ENCODE assay signal across 1 cellular context in genomic region chr12:104137902-104138746, GRCh38.
A peak's percentile ranks its signal among the peaks of the same experiment; 100 is the strongest.
TF ChIP-seq lines count a peak whose summit lies in the region.

Gene NFYB, minus strand, starts transcription at chr12:104138210. Its CDS starts 2,757 bp downstream, at chr12:104135453.

TF ChIP-seq in HepG2, 621 proteins besides CTCF, POLR2A, EP300 and RAD21 (continued from another document and continues in another):
- TF ChIP-seq SRY (CRISPR knock-in tag; IDR thresholded peaks at IDR 0.05) (peak; percentile 50; the same call in 1 of the 2 replicates), ZNF709 (CRISPR knock-in tag; IDR thresholded peaks at IDR 0.05) (peak; percentile 76; the same call in 1 of the 2 replicates), BRD4 (CRISPR knock-in tag; IDR thresholded peaks at IDR 0.05) (0 out of 2 replicates have a peak, but pooled peaks have one; percentile 29), ZNF484 (CRISPR knock-in tag; IDR thresholded peaks at IDR 0.05; ENCODE audit: borderline replicate concordance, low read depth) (0 out of 2 replicates have a peak, but pooled peaks have one; percentile 54), MBNL3 (CRISPR knock-in tag; conservative IDR thresholded peaks at IDR 0.05) (no peak), RBM39 (IDR thresholded peaks at IDR 0.05; ENCODE audit: low read depth, low read length, poor library complexity, severe bottlenecking) (peak; percentile 22), PCBP1 (IDR thresholded peaks at IDR 0.05; ENCODE audit: borderline replicate concordance, low read depth, low read length) (0 out of 2 replicates have a peak, but pooled peaks have one; percentile 51), JARID2 (CRISPR knock-in tag; IDR thresholded peaks at IDR 0.05; ENCODE audit: insufficient replicate concordance) (no peak), BCL6 (CRISPR knock-in tag; IDR thresholded peaks at IDR 0.05) (0 out of 2 replicates have a peak, but pooled peaks have one; percentile 19), MXD3 (CRISPR knock-in tag; IDR thresholded peaks at IDR 0.05) (peak; percentile 92), MAZ (IDR thresholded peaks at IDR 0.05; ENCODE audit: borderline replicate concordance, low read depth, low read length) (peak; percentile 34; the same call in 1 of the 2 replicates), MAZ (CRISPR knock-in tag; IDR thresholded peaks at IDR 0.05; ENCODE audit: low read depth) (peak; percentile 55; the same call in 1 of the 2 replicates), UBTF (CRISPR knock-in tag; IDR thresholded peaks at IDR 0.05) (peak; percentile 43; the same call in 1 of the 2 replicates), ZNF7 (CRISPR knock-in tag; IDR thresholded peaks at IDR 0.05) (no peak), ZNF136 (CRISPR knock-in tag; IDR thresholded peaks at IDR 0.05; ENCODE audit: low read depth) (0 out of 2 replicates have a peak, but pooled peaks have one; percentile 40), PHF8 (CRISPR knock-in tag; IDR thresholded peaks at IDR 0.05) (peak; percentile 53), TGIF2 (CRISPR knock-in tag; IDR thresholded peaks at IDR 0.05) (0 out of 2 replicates have a peak, but pooled peaks have one; percentile 24), ZNF687 (CRISPR knock-in tag; IDR thresholded peaks at IDR 0.05) (peak; percentile 95), ZNF839 (CRISPR knock-in tag; IDR thresholded peaks at IDR 0.05; ENCODE audit: borderline replicate concordance) (no peak), POLR2AphosphoS5 (IDR thresholded peaks at IDR 0.05; ENCODE audit: low read depth, low read length) (peak; percentile 76), ZNF574 (CRISPR knock-in tag; IDR thresholded peaks at IDR 0.05) (peak; percentile 79), ZNF761 (CRISPR knock-in tag; conservative IDR thresholded peaks at IDR 0.05) (0 out of 2 replicates have a peak, but pooled peaks have one; percentile 11), ZNF292 (CRISPR knock-in tag; IDR thresholded peaks at IDR 0.05; ENCODE audit: borderline replicate concordance, low read depth) (peak; percentile 53; the same call in 1 of the 2 replicates), FOSL2 (CRISPR knock-in tag; IDR thresholded peaks at IDR 0.05) (peak; percentile 17; the same call in 1 of the 2 replicates), HES4 (CRISPR knock-in tag; IDR thresholded peaks at IDR 0.05; ENCODE audit: borderline replicate concordance) (0 out of 2 replicates have a peak, but pooled peaks have one; percentile 65), ZNF790 (CRISPR knock-in tag; IDR thresholded peaks at IDR 0.05; ENCODE audit: borderline replicate concordance) (0 out of 2 replicates have a peak, but pooled peaks have one; percentile 83), GZF1 (CRISPR knock-in tag; IDR thresholded peaks at IDR 0.05) (0 out of 2 replicates have a peak, but pooled peaks have one; percentile 50), GATAD1 (CRISPR knock-in tag; IDR thresholded peaks at IDR 0.05) (peak; percentile 58; the same call in 1 of the 2 replicates), RARA (CRISPR knock-in tag; IDR thresholded peaks at IDR 0.05) (peak; percentile 23; the same call in 1 of the 2 replicates), ZNF558 (CRISPR knock-in tag; IDR thresholded peaks at IDR 0.05; ENCODE audit: borderline replicate concordance) (peak; percentile 73; the same call in 1 of the 2 replicates), THAP11 (CRISPR knock-in tag; IDR thresholded peaks at IDR 0.05) (peak; percentile 73), RAD51 (IDR thresholded peaks at IDR 0.05; ENCODE audit: borderline replicate concordance) (no peak), SAFB2 (CRISPR knock-in tag; IDR thresholded peaks at IDR 0.05; ENCODE audit: borderline replicate concordance, low read depth) (peak; percentile 80; the same call in 1 of the 2 replicates), ZSCAN12 (CRISPR knock-in tag; IDR thresholded peaks at IDR 0.05) (no peak), XRCC5 (optimal IDR thresholded peaks at IDR 0.05; ENCODE audit: low read length) (peak; percentile 73), ETV6 (CRISPR knock-in tag; conservative IDR thresholded peaks at IDR 0.05) (no peak)
- TF ChIP-seq, protein P1, sequence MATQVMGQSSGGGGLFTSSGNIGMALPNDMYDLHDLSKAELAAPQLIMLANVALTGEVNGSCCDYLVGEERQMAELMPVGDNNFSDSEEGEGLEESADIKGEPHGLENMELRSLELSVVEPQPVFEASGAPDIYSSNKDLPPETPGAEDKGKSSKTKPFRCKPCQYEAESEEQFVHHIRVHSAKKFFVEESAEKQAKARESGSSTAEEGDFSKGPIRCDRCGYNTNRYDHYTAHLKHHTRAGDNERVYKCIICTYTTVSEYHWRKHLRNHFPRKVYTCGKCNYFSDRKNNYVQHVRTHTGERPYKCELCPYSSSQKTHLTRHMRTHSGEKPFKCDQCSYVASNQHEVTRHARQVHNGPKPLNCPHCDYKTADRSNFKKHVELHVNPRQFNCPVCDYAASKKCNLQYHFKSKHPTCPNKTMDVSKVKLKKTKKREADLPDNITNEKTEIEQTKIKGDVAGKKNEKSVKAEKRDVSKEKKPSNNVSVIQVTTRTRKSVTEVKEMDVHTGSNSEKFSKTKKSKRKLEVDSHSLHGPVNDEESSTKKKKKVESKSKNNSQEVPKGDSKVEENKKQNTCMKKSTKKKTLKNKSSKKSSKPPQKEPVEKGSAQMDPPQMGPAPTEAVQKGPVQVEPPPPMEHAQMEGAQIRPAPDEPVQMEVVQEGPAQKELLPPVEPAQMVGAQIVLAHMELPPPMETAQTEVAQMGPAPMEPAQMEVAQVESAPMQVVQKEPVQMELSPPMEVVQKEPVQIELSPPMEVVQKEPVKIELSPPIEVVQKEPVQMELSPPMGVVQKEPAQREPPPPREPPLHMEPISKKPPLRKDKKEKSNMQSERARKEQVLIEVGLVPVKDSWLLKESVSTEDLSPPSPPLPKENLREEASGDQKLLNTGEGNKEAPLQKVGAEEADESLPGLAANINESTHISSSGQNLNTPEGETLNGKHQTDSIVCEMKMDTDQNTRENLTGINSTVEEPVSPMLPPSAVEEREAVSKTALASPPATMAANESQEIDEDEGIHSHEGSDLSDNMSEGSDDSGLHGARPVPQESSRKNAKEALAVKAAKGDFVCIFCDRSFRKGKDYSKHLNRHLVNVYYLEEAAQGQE (IDR thresholded peaks at IDR 0.05; ENCODE audit: borderline replicate concordance in 1 of 2, low read depth in 1 of 2, low read length in 2 of 2) = 0 out of 4 replicates have a peak, but pooled peaks of 1 of the 2 experiments have one; percentile 9
- TF ChIP-seq, protein P2, sequence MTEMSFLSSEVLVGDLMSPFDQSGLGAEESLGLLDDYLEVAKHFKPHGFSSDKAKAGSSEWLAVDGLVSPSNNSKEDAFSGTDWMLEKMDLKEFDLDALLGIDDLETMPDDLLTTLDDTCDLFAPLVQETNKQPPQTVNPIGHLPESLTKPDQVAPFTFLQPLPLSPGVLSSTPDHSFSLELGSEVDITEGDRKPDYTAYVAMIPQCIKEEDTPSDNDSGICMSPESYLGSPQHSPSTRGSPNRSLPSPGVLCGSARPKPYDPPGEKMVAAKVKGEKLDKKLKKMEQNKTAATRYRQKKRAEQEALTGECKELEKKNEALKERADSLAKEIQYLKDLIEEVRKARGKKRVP (CRISPR knock-in tag; IDR thresholded peaks at IDR 0.05) = 0 out of 4 replicates have a peak, but pooled peaks of 1 of the 2 experiments have one; percentile 18
- TF ChIP-seq, protein P3, sequence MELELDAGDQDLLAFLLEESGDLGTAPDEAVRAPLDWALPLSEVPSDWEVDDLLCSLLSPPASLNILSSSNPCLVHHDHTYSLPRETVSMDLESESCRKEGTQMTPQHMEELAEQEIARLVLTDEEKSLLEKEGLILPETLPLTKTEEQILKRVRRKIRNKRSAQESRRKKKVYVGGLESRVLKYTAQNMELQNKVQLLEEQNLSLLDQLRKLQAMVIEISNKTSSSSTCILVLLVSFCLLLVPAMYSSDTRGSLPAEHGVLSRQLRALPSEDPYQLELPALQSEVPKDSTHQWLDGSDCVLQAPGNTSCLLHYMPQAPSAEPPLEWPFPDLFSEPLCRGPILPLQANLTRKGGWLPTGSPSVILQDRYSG (CRISPR knock-in tag; IDR thresholded peaks at IDR 0.05) = peak; percentile 69; the same call in 1 of the 2 replicates
- TF ChIP-seq, protein P4, sequence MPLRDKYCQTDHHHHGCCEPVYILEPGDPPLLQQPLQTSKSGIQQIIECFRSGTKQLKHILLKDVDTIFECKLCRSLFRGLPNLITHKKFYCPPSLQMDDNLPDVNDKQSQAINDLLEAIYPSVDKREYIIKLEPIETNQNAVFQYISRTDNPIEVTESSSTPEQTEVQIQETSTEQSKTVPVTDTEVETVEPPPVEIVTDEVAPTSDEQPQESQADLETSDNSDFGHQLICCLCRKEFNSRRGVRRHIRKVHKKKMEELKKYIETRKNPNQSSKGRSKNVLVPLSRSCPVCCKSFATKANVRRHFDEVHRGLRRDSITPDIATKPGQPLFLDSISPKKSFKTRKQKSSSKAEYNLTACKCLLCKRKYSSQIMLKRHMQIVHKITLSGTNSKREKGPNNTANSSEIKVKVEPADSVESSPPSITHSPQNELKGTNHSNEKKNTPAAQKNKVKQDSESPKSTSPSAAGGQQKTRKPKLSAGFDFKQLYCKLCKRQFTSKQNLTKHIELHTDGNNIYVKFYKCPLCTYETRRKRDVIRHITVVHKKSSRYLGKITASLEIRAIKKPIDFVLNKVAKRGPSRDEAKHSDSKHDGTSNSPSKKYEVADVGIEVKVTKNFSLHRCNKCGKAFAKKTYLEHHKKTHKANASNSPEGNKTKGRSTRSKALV (CRISPR knock-in tag; IDR thresholded peaks at IDR 0.05) = peak; percentile 43; the same call in 1 of the 2 replicates
- TF ChIP-seq, protein P5, sequence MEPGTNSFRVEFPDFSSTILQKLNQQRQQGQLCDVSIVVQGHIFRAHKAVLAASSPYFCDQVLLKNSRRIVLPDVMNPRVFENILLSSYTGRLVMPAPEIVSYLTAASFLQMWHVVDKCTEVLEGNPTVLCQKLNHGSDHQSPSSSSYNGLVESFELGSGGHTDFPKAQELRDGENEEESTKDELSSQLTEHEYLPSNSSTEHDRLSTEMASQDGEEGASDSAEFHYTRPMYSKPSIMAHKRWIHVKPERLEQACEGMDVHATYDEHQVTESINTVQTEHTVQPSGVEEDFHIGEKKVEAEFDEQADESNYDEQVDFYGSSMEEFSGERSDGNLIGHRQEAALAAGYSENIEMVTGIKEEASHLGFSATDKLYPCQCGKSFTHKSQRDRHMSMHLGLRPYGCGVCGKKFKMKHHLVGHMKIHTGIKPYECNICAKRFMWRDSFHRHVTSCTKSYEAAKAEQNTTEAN (CRISPR knock-in tag; conservative IDR thresholded peaks at IDR 0.05) = 0 out of 2 replicates have a peak, but pooled peaks have one; percentile 29
